In genomic region chr3:129313983-129314756, GRCh38 we compare ENCODE assay signal across 1 cellular context.
A peak's percentile ranks its signal among the peaks of the same experiment; 100 is the strongest.
TF ChIP-seq lines count a peak whose summit lies in the region.

No MANE protein-coding gene starts in this region.

TF ChIP-seq in HepG2, 621 proteins besides CTCF, POLR2A, EP300 and RAD21 (continued from another document):
- no peak for TF ChIP-seq ZNF776 (CRISPR knock-in tag; IDR thresholded peaks at IDR 0.05)
- TF ChIP-seq MED8 (CRISPR knock-in tag; IDR thresholded peaks at IDR 0.05; ENCODE audit: insufficient replicate concordance): no peak
- peak; percentile 77 for TF ChIP-seq ZNF143 (CRISPR knock-in tag; IDR thresholded peaks at IDR 0.05)
- no peak for TF ChIP-seq ZBTB8A (CRISPR knock-in tag; IDR thresholded peaks at IDR 0.05; ENCODE audit: borderline replicate concordance, low read depth)
- no peak for TF ChIP-seq BCL3 (CRISPR knock-in tag; IDR thresholded peaks at IDR 0.05)
- TF ChIP-seq FOXO1 (CRISPR knock-in tag; IDR thresholded peaks at IDR 0.05): peak; percentile 23; the same call in 1 of the 2 replicates
- no peak for TF ChIP-seq STAG1 (CRISPR knock-in tag; IDR thresholded peaks at IDR 0.05)
- no peak for TF ChIP-seq ZNF773 (CRISPR knock-in tag; IDR thresholded peaks at IDR 0.05; ENCODE audit: borderline replicate concordance)
- TF ChIP-seq TBL1XR1 (IDR thresholded peaks at IDR 0.05; ENCODE audit: borderline replicate concordance, low read length, partially characterized antibody): no peak
- TF ChIP-seq ZNF790 (CRISPR knock-in tag; IDR thresholded peaks at IDR 0.05; ENCODE audit: borderline replicate concordance): no peak
- TF ChIP-seq GLI4 (CRISPR knock-in tag; IDR thresholded peaks at IDR 0.05; ENCODE audit: borderline replicate concordance): no peak
- peak; percentile 42 for TF ChIP-seq NFYB (CRISPR knock-in tag; IDR thresholded peaks at IDR 0.05)
- no peak; the same call in 1 of the 2 replicates for TF ChIP-seq ZNF574 (CRISPR knock-in tag; IDR thresholded peaks at IDR 0.05)
- TF ChIP-seq SPEN (CRISPR knock-in tag; IDR thresholded peaks at IDR 0.05; ENCODE audit: low read depth): no peak
- 0 out of 2 replicates have a peak, but pooled peaks have one; percentile 20 for TF ChIP-seq RORA (CRISPR knock-in tag; IDR thresholded peaks at IDR 0.05)
- TF ChIP-seq, protein P1, sequence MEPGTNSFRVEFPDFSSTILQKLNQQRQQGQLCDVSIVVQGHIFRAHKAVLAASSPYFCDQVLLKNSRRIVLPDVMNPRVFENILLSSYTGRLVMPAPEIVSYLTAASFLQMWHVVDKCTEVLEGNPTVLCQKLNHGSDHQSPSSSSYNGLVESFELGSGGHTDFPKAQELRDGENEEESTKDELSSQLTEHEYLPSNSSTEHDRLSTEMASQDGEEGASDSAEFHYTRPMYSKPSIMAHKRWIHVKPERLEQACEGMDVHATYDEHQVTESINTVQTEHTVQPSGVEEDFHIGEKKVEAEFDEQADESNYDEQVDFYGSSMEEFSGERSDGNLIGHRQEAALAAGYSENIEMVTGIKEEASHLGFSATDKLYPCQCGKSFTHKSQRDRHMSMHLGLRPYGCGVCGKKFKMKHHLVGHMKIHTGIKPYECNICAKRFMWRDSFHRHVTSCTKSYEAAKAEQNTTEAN (CRISPR knock-in tag; conservative IDR thresholded peaks at IDR 0.05): no peak
- TF ChIP-seq JDP2 (CRISPR knock-in tag; IDR thresholded peaks at IDR 0.05; ENCODE audit: borderline replicate concordance): no peak
- no peak for TF ChIP-seq ZNF557 (CRISPR knock-in tag; IDR thresholded peaks at IDR 0.05)
- TF ChIP-seq ARNT2 (CRISPR knock-in tag; IDR thresholded peaks at IDR 0.05; ENCODE audit: low read depth): no peak
- TF ChIP-seq MTF2 (CRISPR knock-in tag; IDR thresholded peaks at IDR 0.05; ENCODE audit: borderline replicate concordance): no peak
- TF ChIP-seq ZNF605 (CRISPR knock-in tag; IDR thresholded peaks at IDR 0.05): no peak
- peak; percentile 30; the same call in 1 of the 2 replicates for TF ChIP-seq FOXJ3 (CRISPR knock-in tag; IDR thresholded peaks at IDR 0.05; ENCODE audit: borderline replicate concordance)
- TF ChIP-seq CHCHD3 (CRISPR knock-in tag; IDR thresholded peaks at IDR 0.05): no peak
- TF ChIP-seq ATM (IDR thresholded peaks at IDR 0.05; ENCODE audit: borderline replicate concordance): no peak
- no peak for TF ChIP-seq SMAD3 (CRISPR knock-in tag; IDR thresholded peaks at IDR 0.05)
- TF ChIP-seq ZKSCAN5 (CRISPR knock-in tag; IDR thresholded peaks at IDR 0.05): no peak
- TF ChIP-seq HNRNPLL (IDR thresholded peaks at IDR 0.05; ENCODE audit: low read depth, low read length, poor library complexity, severe bottlenecking): no peak
- no peak for TF ChIP-seq KLF6 (CRISPR knock-in tag; IDR thresholded peaks at IDR 0.05)
- TF ChIP-seq, protein P2, sequence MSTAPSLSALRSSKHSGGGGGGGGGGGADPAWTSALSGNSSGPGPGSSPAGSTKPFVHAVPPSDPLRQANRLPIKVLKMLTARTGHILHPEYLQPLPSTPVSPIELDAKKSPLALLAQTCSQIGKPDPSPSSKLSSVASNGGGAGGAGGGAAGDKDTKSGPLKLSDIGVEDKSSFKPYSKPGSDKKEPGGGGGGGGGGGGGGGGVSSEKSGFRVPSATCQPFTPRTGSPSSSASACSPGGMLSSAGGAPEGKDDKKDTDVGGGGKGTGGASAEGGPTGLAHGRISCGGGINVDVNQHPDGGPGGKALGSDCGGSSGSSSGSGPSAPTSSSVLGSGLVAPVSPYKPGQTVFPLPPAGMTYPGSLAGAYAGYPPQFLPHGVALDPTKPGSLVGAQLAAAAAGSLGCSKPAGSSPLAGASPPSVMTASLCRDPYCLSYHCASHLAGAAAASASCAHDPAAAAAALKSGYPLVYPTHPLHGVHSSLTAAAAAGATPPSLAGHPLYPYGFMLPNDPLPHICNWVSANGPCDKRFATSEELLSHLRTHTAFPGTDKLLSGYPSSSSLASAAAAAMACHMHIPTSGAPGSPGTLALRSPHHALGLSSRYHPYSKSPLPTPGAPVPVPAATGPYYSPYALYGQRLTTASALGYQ (CRISPR knock-in tag; IDR thresholded peaks at IDR 0.05): no peak
- no peak for TF ChIP-seq NFE2L1 (CRISPR knock-in tag; IDR thresholded peaks at IDR 0.05; ENCODE audit: borderline replicate concordance)
- TF ChIP-seq GABPA (IDR thresholded peaks at IDR 0.05; ENCODE audit: low read depth, low read length): no peak
- no peak for TF ChIP-seq GABPA (CRISPR knock-in tag; IDR thresholded peaks at IDR 0.05; ENCODE audit: low read depth)
- peak; percentile 22; the same call in 1 of the 2 replicates for TF ChIP-seq ZNF224 (CRISPR knock-in tag; IDR thresholded peaks at IDR 0.05)
- no peak for TF ChIP-seq KDM6A (CRISPR knock-in tag; IDR thresholded peaks at IDR 0.05; ENCODE audit: low read depth)
- TF ChIP-seq SETDB1 (CRISPR knock-in tag; IDR thresholded peaks at IDR 0.05; ENCODE audit: borderline replicate concordance): no peak
- TF ChIP-seq ZNF30 (CRISPR knock-in tag; IDR thresholded peaks at IDR 0.05): no peak
- TF ChIP-seq, protein P3, sequence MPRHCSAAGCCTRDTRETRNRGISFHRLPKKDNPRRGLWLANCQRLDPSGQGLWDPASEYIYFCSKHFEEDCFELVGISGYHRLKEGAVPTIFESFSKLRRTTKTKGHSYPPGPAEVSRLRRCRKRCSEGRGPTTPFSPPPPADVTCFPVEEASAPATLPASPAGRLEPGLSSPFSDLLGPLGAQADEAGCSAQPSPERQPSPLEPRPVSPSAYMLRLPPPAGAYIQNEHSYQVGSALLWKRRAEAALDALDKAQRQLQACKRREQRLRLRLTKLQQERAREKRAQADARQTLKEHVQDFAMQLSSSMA (CRISPR knock-in tag; IDR thresholded peaks at IDR 0.05): 0 out of 2 replicates have a peak, but pooled peaks have one; percentile 41
- no peak for TF ChIP-seq BORCS8-MEF2B (CRISPR knock-in tag; IDR thresholded peaks at IDR 0.05)
- TF ChIP-seq ZNF331 (CRISPR knock-in tag; IDR thresholded peaks at IDR 0.05): 0 out of 2 replicates have a peak, but pooled peaks have one; percentile 56
- TF ChIP-seq ATF6 (CRISPR knock-in tag; conservative IDR thresholded peaks at IDR 0.05): no peak
- TF ChIP-seq, protein P4, sequence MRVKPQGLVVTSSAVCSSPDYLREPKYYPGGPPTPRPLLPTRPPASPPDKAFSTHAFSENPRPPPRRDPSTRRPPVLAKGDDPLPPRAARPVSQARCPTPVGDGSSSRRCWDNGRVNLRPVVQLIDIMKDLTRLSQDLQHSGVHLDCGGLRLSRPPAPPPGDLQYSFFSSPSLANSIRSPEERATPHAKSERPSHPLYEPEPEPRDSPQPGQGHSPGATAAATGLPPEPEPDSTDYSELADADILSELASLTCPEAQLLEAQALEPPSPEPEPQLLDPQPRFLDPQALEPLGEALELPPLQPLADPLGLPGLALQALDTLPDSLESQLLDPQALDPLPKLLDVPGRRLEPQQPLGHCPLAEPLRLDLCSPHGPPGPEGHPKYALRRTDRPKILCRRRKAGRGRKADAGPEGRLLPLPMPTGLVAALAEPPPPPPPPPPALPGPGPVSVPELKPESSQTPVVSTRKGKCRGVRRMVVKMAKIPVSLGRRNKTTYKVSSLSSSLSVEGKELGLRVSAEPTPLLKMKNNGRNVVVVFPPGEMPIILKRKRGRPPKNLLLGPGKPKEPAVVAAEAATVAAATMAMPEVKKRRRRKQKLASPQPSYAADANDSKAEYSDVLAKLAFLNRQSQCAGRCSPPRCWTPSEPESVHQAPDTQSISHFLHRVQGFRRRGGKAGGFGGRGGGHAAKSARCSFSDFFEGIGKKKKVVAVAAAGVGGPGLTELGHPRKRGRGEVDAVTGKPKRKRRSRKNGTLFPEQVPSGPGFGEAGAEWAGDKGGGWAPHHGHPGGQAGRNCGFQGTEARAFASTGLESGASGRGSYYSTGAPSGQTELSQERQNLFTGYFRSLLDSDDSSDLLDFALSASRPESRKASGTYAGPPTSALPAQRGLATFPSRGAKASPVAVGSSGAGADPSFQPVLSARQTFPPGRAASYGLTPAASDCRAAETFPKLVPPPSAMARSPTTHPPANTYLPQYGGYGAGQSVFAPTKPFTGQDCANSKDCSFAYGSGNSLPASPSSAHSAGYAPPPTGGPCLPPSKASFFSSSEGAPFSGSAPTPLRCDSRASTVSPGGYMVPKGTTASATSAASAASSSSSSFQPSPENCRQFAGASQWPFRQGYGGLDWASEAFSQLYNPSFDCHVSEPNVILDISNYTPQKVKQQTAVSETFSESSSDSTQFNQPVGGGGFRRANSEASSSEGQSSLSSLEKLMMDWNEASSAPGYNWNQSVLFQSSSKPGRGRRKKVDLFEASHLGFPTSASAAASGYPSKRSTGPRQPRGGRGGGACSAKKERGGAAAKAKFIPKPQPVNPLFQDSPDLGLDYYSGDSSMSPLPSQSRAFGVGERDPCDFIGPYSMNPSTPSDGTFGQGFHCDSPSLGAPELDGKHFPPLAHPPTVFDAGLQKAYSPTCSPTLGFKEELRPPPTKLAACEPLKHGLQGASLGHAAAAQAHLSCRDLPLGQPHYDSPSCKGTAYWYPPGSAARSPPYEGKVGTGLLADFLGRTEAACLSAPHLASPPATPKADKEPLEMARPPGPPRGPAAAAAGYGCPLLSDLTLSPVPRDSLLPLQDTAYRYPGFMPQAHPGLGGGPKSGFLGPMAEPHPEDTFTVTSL (CRISPR knock-in tag; IDR thresholded peaks at IDR 0.05; ENCODE audit: borderline replicate concordance): no peak
- peak; percentile 75 for TF ChIP-seq PPARG (CRISPR knock-in tag; conservative IDR thresholded peaks at IDR 0.05)
- TF ChIP-seq ZNF766 (CRISPR knock-in tag; IDR thresholded peaks at IDR 0.05; ENCODE audit: borderline replicate concordance): no peak
- TF ChIP-seq, protein P5, sequence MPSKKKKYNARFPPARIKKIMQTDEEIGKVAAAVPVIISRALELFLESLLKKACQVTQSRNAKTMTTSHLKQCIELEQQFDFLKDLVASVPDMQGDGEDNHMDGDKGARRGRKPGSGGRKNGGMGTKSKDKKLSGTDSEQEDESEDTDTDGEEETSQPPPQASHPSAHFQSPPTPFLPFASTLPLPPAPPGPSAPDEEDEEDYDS (CRISPR knock-in tag; IDR thresholded peaks at IDR 0.05): peak; percentile 56
